ENCODE assay signal across 10 cellular contexts in genomic region chr19:15979293-15979692, GRCh38. TPM values are rescaled to one million over a fixed set of nuclear protein-coding genes. Genes with fewer than 3 reads are reported as not detected.
"Had no signal": no experiment of that assay in that cellular context is flagged by ENCODE, and none has a peak within 500 bp of the region (broad histone marks: within the 10 kb centered on the region; RNA-seq: fewer than 3 reads in every experiment).

No MANE protein-coding gene starts in this region.

- H3K4me1 ChIP-seq: HAP-1 had no signal

- H3K9me3 ChIP-seq: HAP-1 had no signal

- H3K27ac Mint-ChIP-seq: GM23338 had no signal

- ATAC-seq: GM23338, HCT116 had no signal

- H3K9ac ChIP-seq: KMS-11 had no signal

- H3K4me1 Mint-ChIP-seq: GM23338 had no signal

- H3K27ac ChIP-seq: KMS-11 had no signal

- DNase-seq: IMR-90, KBM-7 had no signal

- FAIRE-seq: H1, H54, HTR-8/SVneo had no signal

- H3K4me3 Mint-ChIP-seq: GM23338 had no signal

- H3K4me3 ChIP-seq: GM23338, HAP-1 had no signal

- H3K4me2 ChIP-seq: GM23338, KMS-11 had no signal

- H2AFZ ChIP-seq: GM23338 had no signal

- H3K36me3 ChIP-seq: HAP-1 had no signal

RNA-seq across cellular contexts. Expression of gene OR10H4, which starts 30.5 kb away (rescaled TPM):
- total RNA-seq: GM23338, H1, HT-29, IMR-90 had no signal
- polyA plus RNA-seq: GM23338, H1, IMR-90 had no signal

RNA-seq across cellular contexts. Expression of gene CYP4F11, which starts 45.0 kb away (rescaled TPM):
- total RNA-seq: GM23338, H1, IMR-90 had no signal
- polyA plus RNA-seq: GM23338, H1, IMR-90 had no signal
